Comparison of ENCODE assay signal across 8 cellular contexts in the genomic region with DNA sequence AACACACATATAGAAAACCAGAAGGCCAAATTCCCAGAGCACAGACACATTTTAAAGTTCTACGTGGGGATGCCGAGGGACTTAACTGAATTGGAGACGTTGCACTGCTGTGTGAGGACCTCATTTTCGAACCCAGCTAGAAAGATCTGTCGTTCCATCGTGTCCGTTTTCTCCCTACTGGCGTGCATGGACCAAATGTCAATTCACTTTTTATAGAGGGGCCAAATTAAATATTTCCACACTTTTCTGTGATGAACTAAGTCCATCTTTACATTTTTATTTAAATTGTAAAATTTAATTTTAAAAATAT. TPM values are rescaled to one million over a fixed set of nuclear protein-coding genes. Genes with fewer than 3 reads are reported as not detected.
DNase-seq lines count a peak whose midpoint lies in the region; ATAC-seq and TF ChIP-seq lines count a peak whose summit lies in the region.

No MANE protein-coding gene starts in this region.

- H3K4me1 Mint-ChIP-seq in effector memory CD8-positive, alpha-beta T cell (ENCODE audit: low read depth in 2 of 2): peaks cover 48 to 71% of the 10 kb centered on the region in 2 donors
- peaks cover 63% of the 10 kb centered on the region for H3K4me1 Mint-ChIP-seq in osteocyte (ENCODE audit: unreplicated experiment)

- peaks cover 33% of the 10 kb centered on the region for H3K36me3 Mint-ChIP-seq in effector memory CD8-positive, alpha-beta T cell (ENCODE audit: insufficient read depth)
- H3K36me3 Mint-ChIP-seq in osteocyte (ENCODE audit: unreplicated experiment): no peaks in the 10 kb centered on the region

- no peaks in the 10 kb centered on the region for H3K9me3 Mint-ChIP-seq in effector memory CD8-positive, alpha-beta T cell
- no peaks in the 10 kb centered on the region for H3K9me3 Mint-ChIP-seq in osteocyte (ENCODE audit: unreplicated experiment)

- H3K4me3 Mint-ChIP-seq in effector memory CD8-positive, alpha-beta T cell: peak overlapping the region; percentile 100
- H3K4me3 Mint-ChIP-seq in osteocyte (ENCODE audit: unreplicated experiment): peak overlapping the region; percentile 95

- peak overlapping the region; percentile 98 to 99 for H3K27ac Mint-ChIP-seq in effector memory CD8-positive, alpha-beta T cell
- peak overlapping the region; percentile 91 for H3K27ac Mint-ChIP-seq in osteocyte (ENCODE audit: unreplicated experiment)

- TF ChIP-seq CTCF in osteocyte (IDR thresholded peaks at IDR 0.05): no peak

- ATAC-seq in effector memory CD8-positive, alpha-beta T cell (replicated peaks): no peak

- DNase-seq in NCI-H1417 (lab: John Stamatoyannopoulos, UW) (peak in 2 of 3 experiments; percentile 42 to 92), NCI-H1417 treated with DMSO at 0.1 percent for 48 hours (lab: John Stamatoyannopoulos, UW) (no peak), NCI-H460 (ENCODE audit: extremely low read depth, low read depth) (peak; percentile 19), osteocyte (ENCODE audit: extremely low spot score, unreplicated experiment) (no peak), NCI-H2107 (lab: John Stamatoyannopoulos, UW) (no peak), kidney tubule cell (ENCODE audit: low spot score) (no peak)
- no peak for DNase-seq in effector memory CD8-positive, alpha-beta T cell
- DNase-seq in activated CD8-positive, alpha-beta memory T cell treated with anti-CD3 and anti-CD28 coated beads, Interleukin-2, amount 50 U/mL, for 4 hours: no peak

- no peaks in the 10 kb centered on the region for H3K27me3 Mint-ChIP-seq in effector memory CD8-positive, alpha-beta T cell
- H3K27me3 Mint-ChIP-seq in osteocyte (ENCODE audit: unreplicated experiment): peaks cover 14% of the 10 kb centered on the region

RNA-seq across cellular contexts. Expression of a gene that starts 0.7 kb away (rescaled TPM):
- total RNA-seq in NCI-H460 (2014; rRNA removed; shearing (Covaris generic)): 5.1 and 6.3 TPM in 2 replicates
- polyA plus RNA-seq in NCI-H460 (2014; cell fraction: nucleus; rRNA removed): 3.5 and 4.4 TPM in 2 replicates
- total RNA-seq in osteocyte: 12.2 and 13.3 TPM in 2 replicates

RNA-seq across cellular contexts. Expression of a gene that starts 1.0 kb away (rescaled TPM):
- 11.0 and 17.9 TPM in 2 replicates for total RNA-seq in NCI-H460 (2014; rRNA removed; shearing (Covaris generic))
- 10.6 and 16.1 TPM in 2 replicates for polyA plus RNA-seq in NCI-H460 (2014; cell fraction: nucleus; rRNA removed)
- total RNA-seq in osteocyte: 17.7 and 19.7 TPM in 2 replicates

Comparison
In these comparisons a context has a peak if more than half of its experiments do, and no peak if none do; other contexts are left out.
1. DNase-seq: peak in NCI-H1417 (2 of 3) and NCI-H460 (single experiment); none in NCI-H1417 treated with DMSO at 0.1 percent for 48 hours (single experiment), effector memory CD8-positive, alpha-beta T cell (0 of 3), osteocyte (single experiment), NCI-H2107 (single experiment), kidney tubule cell (single experiment) and activated CD8-positive, alpha-beta memory T cell treated with anti-CD3 and anti-CD28 coated beads, Interleukin-2, amount 50 U/mL, for 4 hours (single experiment).